6 cellular contexts compared by ENCODE assay signal in genomic region chr4:27186710-27187109, GRCh38.
"Had no signal": no experiment of that assay in that cellular context is flagged by ENCODE, and none has a peak within 500 bp of the region (broad histone marks: within the 10 kb centered on the region; RNA-seq: fewer than 3 reads in every experiment).

No MANE protein-coding gene starts in this region.

- H3K27ac ChIP-seq: HL-60, KMS-11 had no signal

- H3K9ac ChIP-seq: KMS-11 had no signal

- DNase-seq: IMR-90, KBM-7, KG1 had no signal

- H3K4me2 ChIP-seq: KMS-11 had no signal

- FAIRE-seq: HTR-8/SVneo had no signal
